Comparison of ENCODE assay signal across 18 cellular contexts in genomic region chr2:871175-871727, GRCh38.
A peak's percentile ranks its signal among the peaks of the same experiment; 100 is the strongest.
DNase-seq lines count a peak whose midpoint lies in the region; ATAC-seq and TF ChIP-seq lines count a peak whose summit lies in the region.
"Had no signal": no experiment of that assay in that cellular context is flagged by ENCODE, and none has a peak within 500 bp of the region (broad histone marks: within the 10 kb centered on the region; RNA-seq: fewer than 3 reads in every experiment).

No MANE protein-coding gene starts in this region.

- no peak overlapping the region for H3K27ac Mint-ChIP-seq in activated naive CD8-positive, alpha-beta T cell treated with anti-CD3 and anti-CD28 coated beads, Interleukin-2, amount 10 ng/mL, durations not matched to agents 7 days and 5 days
- H3K27ac Mint-ChIP-seq in activated naive CD8-positive, alpha-beta T cell treated with anti-CD3 and anti-CD28 coated beads for 36 hours = no peak overlapping the region
- H3K27ac Mint-ChIP-seq: CD4-positive, alpha-beta T cell; GM23338; IgD-negative memory B cell had no signal

- H3K27me3 Mint-ChIP-seq in activated naive CD8-positive, alpha-beta T cell treated with anti-CD3 and anti-CD28 coated beads, Interleukin-2, amount 10 ng/mL, durations not matched to agents 7 days and 5 days = peaks cover 6% of the 10 kb centered on the region
- peaks cover 33% of the 10 kb centered on the region for H3K27me3 Mint-ChIP-seq in activated naive CD8-positive, alpha-beta T cell treated with anti-CD3 and anti-CD28 coated beads for 36 hours

- peak; percentile 11 for DNase-seq in activated naive CD8-positive, alpha-beta T cell treated with anti-CD3 and anti-CD28 coated beads, Interleukin-2, amount 10 ng/mL, durations not matched to agents 7 days and 5 days
- no peak for DNase-seq in activated naive CD8-positive, alpha-beta T cell treated with anti-CD3 and anti-CD28 coated beads for 36 hours
- DNase-seq in coronary artery (ENCODE audit: low spot score) (peak; percentile 21), posterior vena cava (ENCODE audit: low spot score) (peak; percentile 52), sigmoid colon (no peak), SHP77 treated with DMSO at 0.1 percent for 48 hours (lab: John Stamatoyannopoulos, UW) (no peak)
- DNase-seq: HCEC 1CT, MM.1S, NCI-H2029, NCI-H446, NCI-H524 treated with DMSO at 0.1 percent for 48 hours, NCI-H774, SJCRH30 had no signal

- peaks cover 0 to 29% (median 15%) of the 10 kb centered on the region in 3 donors for H3K27me3 ChIP-seq in sigmoid colon
- H3K27me3 ChIP-seq: SJCRH30 had no signal

- H3K9me3 ChIP-seq in sigmoid colon = no peaks in the 10 kb centered on the region
- H3K9me3 ChIP-seq: SJCRH30 had no signal

- TF ChIP-seq POLR2A in sigmoid colon (IDR thresholded peaks at IDR 0.05) = no peak

- H3K4me1 Mint-ChIP-seq in activated naive CD8-positive, alpha-beta T cell treated with anti-CD3 and anti-CD28 coated beads, Interleukin-2, amount 10 ng/mL, durations not matched to agents 7 days and 5 days = peaks cover 3% of the 10 kb centered on the region
- no peaks in the 10 kb centered on the region for H3K4me1 Mint-ChIP-seq in activated naive CD8-positive, alpha-beta T cell treated with anti-CD3 and anti-CD28 coated beads for 36 hours

- no peak overlapping the region for H3K27ac ChIP-seq in coronary artery
- H3K27ac ChIP-seq in sigmoid colon = no peak overlapping the region
- H3K27ac ChIP-seq: KMS-11, SJCRH30 had no signal

- H3K4me3 ChIP-seq in coronary artery (no peak overlapping the region), sigmoid colon (no peak overlapping the region)
- H3K4me3 ChIP-seq: GM23338, SJCRH30 had no signal

- 89 to 90% methylated on average over 24 of the region's 24 CpGs for WGBS in sigmoid colon, 2 donors

- intact Hi-C loops in posterior vena cava (cut with DNase I) (no loop called here), sigmoid colon (cut with DNase I) (no loop called here)

- POLR2A ChIA-PET in activated naive CD8-positive, alpha-beta T cell treated with anti-CD3 and anti-CD28 coated beads, Interleukin-2, amount 10 ng/mL, durations not matched to agents 7 days and 5 days (lab: Charles Lee) = no interaction called here

- H3K4me3 Mint-ChIP-seq in activated naive CD8-positive, alpha-beta T cell treated with anti-CD3 and anti-CD28 coated beads, Interleukin-2, amount 10 ng/mL, durations not matched to agents 7 days and 5 days = no peak overlapping the region
- H3K4me3 Mint-ChIP-seq in activated naive CD8-positive, alpha-beta T cell treated with anti-CD3 and anti-CD28 coated beads for 36 hours = no peak overlapping the region
- H3K4me3 Mint-ChIP-seq: CD4-positive, alpha-beta T cell; GM23338 had no signal

- no peak for TF ChIP-seq EP300 in sigmoid colon (IDR thresholded peaks at IDR 0.05)

- H3K36me3 ChIP-seq in sigmoid colon = no peaks in the 10 kb centered on the region
- H3K36me3 ChIP-seq: SJCRH30 had no signal

- H3K36me3 Mint-ChIP-seq in activated naive CD8-positive, alpha-beta T cell treated with anti-CD3 and anti-CD28 coated beads, Interleukin-2, amount 10 ng/mL, durations not matched to agents 7 days and 5 days = no peaks in the 10 kb centered on the region
- H3K36me3 Mint-ChIP-seq in activated naive CD8-positive, alpha-beta T cell treated with anti-CD3 and anti-CD28 coated beads for 36 hours = no peaks in the 10 kb centered on the region
- H3K36me3 Mint-ChIP-seq: IgD-negative memory B cell had no signal

- H3K4me1 ChIP-seq in sigmoid colon = no peaks in the 10 kb centered on the region
- H3K4me1 ChIP-seq: SJCRH30 had no signal

- no peak for ATAC-seq in activated naive CD8-positive, alpha-beta T cell treated with anti-CD3 and anti-CD28 coated beads, Interleukin-2, amount 10 ng/mL, durations not matched to agents 7 days and 5 days (ENCODE audit: low read depth)
- ATAC-seq in GM21390 (IDR thresholded peaks at IDR 0.05; ENCODE audit: unreplicated experiment) = no peak
- ATAC-seq: GM23338 had no signal

- no peaks in the 10 kb centered on the region for H3K9me3 Mint-ChIP-seq in activated naive CD8-positive, alpha-beta T cell treated with anti-CD3 and anti-CD28 coated beads, Interleukin-2, amount 10 ng/mL, durations not matched to agents 7 days and 5 days
- H3K9me3 Mint-ChIP-seq in activated naive CD8-positive, alpha-beta T cell treated with anti-CD3 and anti-CD28 coated beads for 36 hours = no peaks in the 10 kb centered on the region
- H3K9me3 Mint-ChIP-seq: CD4-positive, alpha-beta T cell; GM23338; IgD-negative memory B cell had no signal

- TF ChIP-seq CTCF in coronary artery (IDR thresholded peaks at IDR 0.05) = no peak
- TF ChIP-seq CTCF in sigmoid colon (IDR thresholded peaks at IDR 0.05) = no peak

Comparison
In these comparisons a context has a peak if more than half of its experiments do, and no peak if none do; other contexts are left out.
1. DNase-seq: peak in activated naive CD8-positive, alpha-beta T cell treated with anti-CD3 and anti-CD28 coated beads, Interleukin-2, amount 10 ng/mL, durations not matched to agents 7 days and 5 days (single experiment), coronary artery (single experiment) and posterior vena cava (single experiment); none in activated naive CD8-positive, alpha-beta T cell treated with anti-CD3 and anti-CD28 coated beads for 36 hours (single experiment), sigmoid colon (single experiment) and SHP77 treated with DMSO at 0.1 percent for 48 hours (single experiment).